Comparison of ENCODE assay signal across 8 cellular contexts in the genomic region with DNA sequence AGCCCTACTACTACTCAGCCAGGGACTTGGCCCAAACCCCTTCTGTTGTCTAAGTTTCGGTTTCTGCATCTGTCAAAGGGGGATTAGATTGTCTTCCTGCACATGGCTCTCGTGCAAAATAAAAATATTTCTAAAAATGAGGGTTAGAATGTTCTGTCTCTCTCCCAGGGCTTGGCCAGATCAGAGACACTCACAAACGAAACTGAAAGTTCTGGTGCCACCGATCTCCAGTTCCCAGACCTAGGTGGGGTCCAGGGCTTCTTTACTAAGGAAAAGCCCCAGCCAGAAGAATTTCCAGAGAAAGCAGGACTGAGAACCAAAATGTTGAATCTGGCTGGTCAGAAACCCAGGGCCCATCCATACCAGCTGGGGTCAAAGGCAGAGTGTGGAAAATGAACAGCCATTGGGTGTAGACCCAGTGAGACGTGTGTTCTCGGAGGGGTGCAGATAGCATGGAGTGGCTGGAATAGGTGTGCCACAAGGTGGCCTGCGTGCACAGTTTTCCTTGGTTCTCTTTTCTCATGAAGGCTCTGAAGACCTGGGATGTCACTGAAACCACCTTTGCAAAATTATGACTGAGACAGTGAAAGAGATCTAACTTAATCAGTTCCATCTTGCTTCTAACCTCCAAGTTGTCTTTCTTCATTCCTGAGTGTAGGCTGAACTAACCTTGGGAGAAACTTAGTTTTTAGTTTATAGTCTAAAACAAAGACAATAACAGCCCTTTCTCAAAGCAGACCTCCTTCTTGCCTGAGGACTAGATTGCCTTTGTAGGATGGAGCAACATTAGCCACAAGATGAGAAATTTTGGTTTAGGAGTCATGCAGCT. TPM values are rescaled to one million over a fixed set of nuclear protein-coding genes. Genes with fewer than 3 reads are reported as not detected.
DNase-seq lines count a peak whose midpoint lies in the region; ATAC-seq lines count a peak whose summit lies in the region.

No MANE protein-coding gene starts in this region.

- H3K4me1 ChIP-seq in ACC112 (ENCODE audit: control insufficient read depth, insufficient read depth, low read length, unreplicated experiment): peaks cover 16% of the 10 kb centered on the region

- peak overlapping the region; percentile 59 for H3K4me3 ChIP-seq in ACC112 (ENCODE audit: low read depth, low read length)

- H3K36me3 Mint-ChIP-seq in T-helper 2 cell treated with Interferon-gamma antibody and Interleukin-4, amounts not matched to agents 5 μg/mL and 100 μg/mL, for 36 hours (ENCODE audit: low read depth): peaks cover 13% of the 10 kb centered on the region
- H3K36me3 Mint-ChIP-seq in immature natural killer cell: no peaks in the 10 kb centered on the region

- 0 out of 2 replicates have a peak overlapping the region, but pooled peaks have one; percentile 4 for H3K27ac ChIP-seq in ACC112 (ENCODE audit: low read depth, low read length)

- no peak for DNase-seq in T-helper 2 cell treated with Interferon-gamma antibody and Interleukin-4, amounts not matched to agents 5 μg/mL and 100 μg/mL, for 36 hours (ENCODE audit: low spot score)
- DNase-seq in immature natural killer cell (peak; percentile 29 to 44 (median 40)), SW 1271 (lab: John Stamatoyannopoulos, UW) (no peak), COLO829 (ENCODE audit: low spot score) (no peak)

- H3K4me3 Mint-ChIP-seq in T-helper 2 cell treated with Interferon-gamma antibody and Interleukin-4, amounts not matched to agents 5 μg/mL and 100 μg/mL, for 36 hours: peak overlapping the region; percentile 84
- H3K4me3 Mint-ChIP-seq in immature natural killer cell: peak overlapping the region; percentile 80 to 91 (median 84)

- peak overlapping the region; percentile 79 for H2AFZ ChIP-seq in ACC112 (ENCODE audit: low read length, unreplicated experiment)

- H3K36me3 ChIP-seq in ACC112 (ENCODE audit: insufficient read depth, low read length): no peaks in the 10 kb centered on the region

- no peaks in the 10 kb centered on the region for H3K79me2 ChIP-seq in ACC112 (ENCODE audit: control insufficient read depth, insufficient read depth, low read length, unreplicated experiment)

- H3K27ac Mint-ChIP-seq in T-helper 2 cell treated with Interferon-gamma antibody and Interleukin-4, amounts not matched to agents 5 μg/mL and 100 μg/mL, for 36 hours: peak overlapping the region; percentile 95
- peak overlapping the region; percentile 81 to 94 (median 94) for H3K27ac Mint-ChIP-seq in immature natural killer cell

- H3K4me1 Mint-ChIP-seq in T-helper 2 cell treated with Interferon-gamma antibody and Interleukin-4, amounts not matched to agents 5 μg/mL and 100 μg/mL, for 36 hours (ENCODE audit: low read depth): peaks cover 44% of the 10 kb centered on the region
- peaks cover 36 to 49% of the 10 kb centered on the region in 2 donors for H3K4me1 Mint-ChIP-seq in immature natural killer cell

- ATAC-seq in GM19438 (IDR thresholded peaks at IDR 0.05; ENCODE audit: low read depth, unreplicated experiment) (peak; percentile 25), GM21526 (IDR thresholded peaks at IDR 0.05; ENCODE audit: low FRiP score, unreplicated experiment) (no peak), GM21825 (IDR thresholded peaks at IDR 0.05; ENCODE audit: unreplicated experiment) (no peak)

- no peaks in the 10 kb centered on the region for H3K27me3 Mint-ChIP-seq in T-helper 2 cell treated with Interferon-gamma antibody and Interleukin-4, amounts not matched to agents 5 μg/mL and 100 μg/mL, for 36 hours (ENCODE audit: low read depth)
- peaks cover 8 to 11% (median 10%) of the 10 kb centered on the region in 3 donors for H3K27me3 Mint-ChIP-seq in immature natural killer cell (ENCODE audit: low read depth in 3 of 3)

- H3K9me3 Mint-ChIP-seq in T-helper 2 cell treated with Interferon-gamma antibody and Interleukin-4, amounts not matched to agents 5 μg/mL and 100 μg/mL, for 36 hours: no peaks in the 10 kb centered on the region
- H3K9me3 Mint-ChIP-seq in immature natural killer cell: no peaks in the 10 kb centered on the region

- no peaks in the 10 kb centered on the region for H3K27me3 ChIP-seq in ACC112 (ENCODE audit: insufficient read depth, low read length)

RNA-seq across cellular contexts. Expression of gene SLC23A1, which starts 2.2 kb away (rescaled TPM):
- under 1 TPM in 1 of 3 donors, not detected in 2; 0.19 TPM for polyA plus RNA-seq in immature natural killer cell

RNA-seq across cellular contexts. Expression of gene MZB1, which starts 4.4 kb away (rescaled TPM):
- 1 to 10 TPM; 1.3 to 2.9 (median 2.8) TPM for polyA plus RNA-seq in immature natural killer cell

RNA-seq across cellular contexts. Expression of gene PROB1, which starts 9.6 kb away (rescaled TPM):
- 1 to 10 TPM in 1 of 3 donors, under 1 TPM in 1, not detected in 1; 0.39 to 1.4 TPM for polyA plus RNA-seq in immature natural killer cell

RNA-seq across cellular contexts. Expression of gene SPATA24, which starts 18.6 kb away (rescaled TPM):
- polyA plus RNA-seq in immature natural killer cell: 1 to 10 TPM in 2 of 3 donors, not detected in 1; 4.5 to 5.6 TPM

RNA-seq across cellular contexts. Expression of gene PAIP2, which starts 43.6 kb away (rescaled TPM):
- 100 to 1,000 TPM; 340 to 565 (median 409) TPM for polyA plus RNA-seq in immature natural killer cell

Comparison
In these comparisons a context has a peak if more than half of its experiments do, and no peak if none do; other contexts are left out.
1. DNase-seq: peak in immature natural killer cell (3 of 3); none in T-helper 2 cell treated with Interferon-gamma antibody and Interleukin-4, amounts not matched to agents 5 μg/mL and 100 μg/mL, for 36 hours (single experiment), SW 1271 (0 of 2) and COLO829 (single experiment).